Comparison of ENCODE assay signal across 33 cellular contexts in the genomic region with DNA sequence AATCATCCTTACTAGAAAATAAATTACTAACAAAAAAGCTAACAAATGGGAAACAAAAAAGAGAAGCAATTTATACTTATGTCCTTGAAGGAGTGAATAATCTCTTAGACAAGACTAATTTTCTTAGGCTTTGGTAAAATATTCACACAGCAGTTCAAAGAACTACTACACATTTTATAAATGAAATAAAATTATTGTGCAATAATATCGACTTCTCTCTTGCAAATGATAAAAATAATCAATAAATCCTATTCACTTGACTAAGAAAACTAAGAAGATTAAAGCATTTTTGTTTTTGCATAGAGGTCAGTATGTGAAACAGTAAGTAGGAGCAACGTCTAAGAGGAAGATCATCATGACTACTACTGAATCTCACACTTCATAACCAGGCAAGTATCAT.
"Had no signal": no experiment of that assay in that cellular context is flagged by ENCODE, and none has a peak within 500 bp of the region (broad histone marks: within the 10 kb centered on the region; RNA-seq: fewer than 3 reads in every experiment).

No MANE protein-coding gene starts in this region.

- H3K4me1 ChIP-seq: ascending aorta, body of pancreas, breast epithelium had no signal

- DNase-seq: activated effector memory CD4-positive, alpha-beta T cell treated with anti-CD3 and anti-CD28 coated beads, Interleukin-2, amount 50 U/mL, for 16 hours; activated effector memory CD4-positive, alpha-beta T cell treated with Interleukin-2 at 50 U/mL for 16 hours; activated gamma-delta T cell; activated gamma-delta T cell treated with Interleukin-2 at 50 U/mL for 16 hours; activated naive CD4-positive, alpha-beta T cell; activated naive CD4-positive, alpha-beta T cell treated with anti-CD3 and anti-CD28 coated beads for 36 hours; activated naive CD4-positive, alpha-beta T cell treated with anti-CD3 and anti-CD28 coated beads, Interleukin-2, amount 10 ng/mL, durations not matched to agents 7 days and 5 days; activated naive CD4-positive, alpha-beta T cell treated with anti-CD3 and anti-CD28 coated beads, Interleukin-2, amount 50 U/mL, for 16 hours; activated naive CD4-positive, alpha-beta T cell treated with Interleukin-2 at 50 U/mL for 16 hours; activated naive CD8-positive, alpha-beta T cell treated with anti-CD3 and anti-CD28 coated beads for 36 hours; activated naive CD8-positive, alpha-beta T cell treated with anti-CD3 and anti-CD28 coated beads, Interleukin-2, amount 10 ng/mL, durations not matched to agents 7 days and 5 days; activated naive CD8-positive, alpha-beta T cell treated with anti-CD3 and anti-CD28 coated beads, Interleukin-2, amount 50 U/mL, for 24 hours; activated T-cell treated with anti-CD3 and anti-CD28 coated beads, Interleukin-2, amount 50 U/mL, for 1 hour; activated T-cell treated with anti-CD3 and anti-CD28 coated beads, Interleukin-2, amount 50 U/mL, for 24 hours; activated T-cell treated with anti-CD3 and anti-CD28 coated beads, Interleukin-2, amount 50 U/mL, for 4 hours; activated T-cell treated with anti-CD3 and anti-CD28 coated beads, Interleukin-2, amount 50 U/mL, for 48 hours; activated T-cell treated with anti-CD3 and anti-CD28 coated beads, Interleukin-2, amount 50 U/mL, for 72 hours; adrenal gland; amniotic stem cell; amygdala; anterior cingulate cortex; aorta; body of pancreas; brain microvascular endothelial cell; caudate nucleus; central memory CD4-positive, alpha-beta T cell; cerebellar nuclear complex had no signal

- H3K36me3 ChIP-seq: adrenal gland, ascending aorta, brain microvascular endothelial cell, breast epithelium, cardiac muscle cell had no signal

- H3K27me3 ChIP-seq: adrenal gland, ascending aorta, body of pancreas, brain microvascular endothelial cell, breast epithelium, cardiac muscle cell had no signal

- ATAC-seq: activated naive CD4-positive, alpha-beta T cell treated with anti-CD3 and anti-CD28 coated beads, Interleukin-2, amount 50 U/mL, for 72 hours; activated naive CD8-positive, alpha-beta T cell treated with anti-CD3 and anti-CD28 coated beads, Interleukin-2, amount 50 U/mL, for 24 hours; activated T-cell treated with anti-CD3 and anti-CD28 coated beads, Interleukin-2, amount 50 U/mL, for 4 hours; activated T-cell treated with anti-CD3 and anti-CD28 coated beads, Interleukin-2, amount 50 U/mL, for 72 hours; activated T-helper 17 cell treated with anti-CD3 and anti-CD28 coated beads, Interleukin-2, amount 50 U/mL, for 72 hours; body of pancreas had no signal

- H3K9me3 ChIP-seq: adrenal gland, ascending aorta, body of pancreas, breast epithelium had no signal

- H3K4me3 ChIP-seq: adrenal gland, ascending aorta, body of pancreas, breast epithelium, cardiac muscle cell had no signal

- FAIRE-seq: astrocyte had no signal

- H3K27ac ChIP-seq: adrenal gland, ascending aorta, body of pancreas, brain microvascular endothelial cell, breast epithelium, cardiac muscle cell had no signal
